ENCODE assay signal across 22 cellular contexts in the genomic region with DNA sequence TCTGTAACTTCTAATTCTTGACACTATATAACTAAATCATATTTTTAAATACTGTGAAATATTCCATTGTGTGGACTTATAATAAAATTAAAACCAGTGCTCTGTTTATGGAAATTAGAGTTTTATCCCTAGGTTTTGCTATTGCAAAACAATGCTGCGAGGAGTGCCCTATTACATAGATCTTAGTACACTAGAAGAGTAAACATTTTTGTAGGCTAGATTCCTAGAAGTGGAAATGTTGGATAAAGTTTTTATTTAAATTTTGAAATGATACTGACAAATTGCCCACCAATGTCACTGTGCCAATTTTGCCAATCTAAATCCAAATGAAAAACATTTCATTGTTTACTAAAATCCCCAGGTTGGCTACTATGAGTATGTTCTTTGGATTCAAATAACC.
DNase-seq lines count a peak whose midpoint lies in the region; ATAC-seq, FAIRE-seq and TF ChIP-seq lines count a peak whose summit lies in the region.
"Had no signal": no experiment of that assay in that cellular context is flagged by ENCODE, and none has a peak within 500 bp of the region (broad histone marks: within the 10 kb centered on the region; RNA-seq: fewer than 3 reads in every experiment).

No MANE protein-coding gene starts in this region.

- H3K27me3 ChIP-seq in astrocyte (ENCODE audit: insufficient read depth, low read length) (no peaks in the 10 kb centered on the region), pancreas (peaks cover 0 to 5% (median 0%) of the 10 kb centered on the region in 4 donors), H9 (ENCODE audit: insufficient read depth, low read length) (no peaks in the 10 kb centered on the region)
- H3K27me3 ChIP-seq: BE2C, BLaER1 had no signal

- H3K27ac ChIP-seq in astrocyte (ENCODE audit: low read depth, low read length) (no peak overlapping the region), pancreas (no peak overlapping the region), H9 (ENCODE audit: insufficient read length, low read depth, low read length) (no peak overlapping the region)
- H3K27ac ChIP-seq: BLaER1 had no signal

- no peak overlapping the region for H2AK5ac ChIP-seq in H9 (ENCODE audit: insufficient read length, low read length)

- peaks cover 2% of the 10 kb centered on the region for H3K4me1 Mint-ChIP-seq in astrocyte (ENCODE audit: low read depth, unreplicated experiment)
- H3K4me1 Mint-ChIP-seq in H9: no peaks in the 10 kb centered on the region
- H3K4me1 Mint-ChIP-seq: CD14-positive monocyte; CD4-positive, alpha-beta memory T cell; CD4-positive, CD25-positive, alpha-beta regulatory T cell; CD8-positive, alpha-beta memory T cell had no signal

- peak; percentile 80 for FAIRE-seq in astrocyte (lab: Jason Lieb, UNC)
- peak; percentile 45 for FAIRE-seq in colon (lab: Jason Lieb, UNC)
- FAIRE-seq in pancreas (lab: Jason Lieb, UNC): peak; percentile 43
- FAIRE-seq: D721Med, GM12891, GM19239 had no signal

- H3K23me2 ChIP-seq in H9 (ENCODE audit: insufficient read length, low read depth, low read length, poor library complexity, severe bottlenecking): no peaks in the 10 kb centered on the region

- TF ChIP-seq CTCF in astrocyte (IDR thresholded peaks at IDR 0.05; ENCODE audit: insufficient read depth, low read depth, low read length) (no peak), pancreas (IDR thresholded peaks at IDR 0.05) (no peak), H9 (conservative IDR thresholded peaks at IDR 0.05) (no peak)

- H3K4me3 Mint-ChIP-seq in astrocyte (ENCODE audit: unreplicated experiment) (no peak overlapping the region), H9 (no peak overlapping the region)
- H3K4me3 Mint-ChIP-seq: CD14-positive monocyte; CD4-positive, alpha-beta memory T cell; CD4-positive, CD25-positive, alpha-beta regulatory T cell; CD8-positive, alpha-beta memory T cell had no signal

- no peak overlapping the region for H2BK12ac ChIP-seq in H9 (ENCODE audit: insufficient read length, low read depth, low read length)

- no peak overlapping the region for H3T11ph ChIP-seq in H9 (ENCODE audit: low read length)

- no peak overlapping the region for H2BK20ac ChIP-seq in H9 (ENCODE audit: low read depth, low read length, poor library complexity, severe bottlenecking)

- H3K4me2 ChIP-seq in astrocyte (ENCODE audit: low read length): no peak overlapping the region
- H3K4me2 ChIP-seq in H9 (ENCODE audit: insufficient read depth, insufficient read length, low read length): no peak overlapping the region
- H3K4me2 ChIP-seq: BLaER1 had no signal

- no peak overlapping the region for H4K8ac ChIP-seq in H9 (replicated peaks; ENCODE audit: insufficient read length, low read depth, low read length)

- H4K20me1 ChIP-seq in astrocyte (ENCODE audit: insufficient read depth, low read length) (no peaks in the 10 kb centered on the region), H9 (ENCODE audit: control insufficient read depth, insufficient read depth, insufficient read length) (no peaks in the 10 kb centered on the region)
- H4K20me1 ChIP-seq: BLaER1 had no signal

- H3K18ac ChIP-seq in H9 (ENCODE audit: insufficient read length, low read depth, low read length): no peak overlapping the region

- WGBS in pancreas, 2 donors: 65 to 82% methylated on average over 1 of the region's 1 CpG
- no CpG with 5 or more reads among the region's 1 CpG for WGBS in H9 (ENCODE audit: extremely low coverage, insufficient read length, low lambda C conversion rate)

- DNase-seq in astrocyte (ENCODE audit: low read depth) (no peak), left lobe of liver (ENCODE audit: low spot score) (no peak), pancreas (no peak), H9 (no peak), activated T-cell treated with anti-CD3 and anti-CD28 coated beads for 4 hours (no peak)
- DNase-seq in activated CD4-positive, CD25-positive, alpha-beta regulatory T cell treated with anti-CD3 and anti-CD28 coated beads, Interleukin-2, amount 50 U/mL, for 72 hours: no peak
- DNase-seq: 8988T; ACHN; BE2C; C1 segment of cervical spinal cord; CD4-positive, alpha-beta memory T cell; CD4-positive, CD25-positive, alpha-beta regulatory T cell; CD8-positive, alpha-beta memory T cell; COR-L47; DMS79 treated with DMSO at 0.1 percent for 48 hours; GF-D8 had no signal

- no peak overlapping the region for H2BK5ac ChIP-seq in H9 (ENCODE audit: insufficient read length, low read length)

- H3K56ac ChIP-seq in H9 (ENCODE audit: insufficient read length, low read depth, low read length): no peak overlapping the region

- no peak overlapping the region for H3K4ac ChIP-seq in H9 (ENCODE audit: low read depth, low read length)

- no peak overlapping the region for H4K91ac ChIP-seq in H9 (ENCODE audit: insufficient read length, low read depth, low read length)

- H3K9ac ChIP-seq in astrocyte (ENCODE audit: low read length): no peak overlapping the region
- no peak overlapping the region for H3K9ac ChIP-seq in H9 (ENCODE audit: extremely low read depth, insufficient read length, low read length)
- H3K9ac ChIP-seq: BLaER1 had no signal

- H3K79me2 ChIP-seq in astrocyte (ENCODE audit: insufficient read depth, low read length) (no peaks in the 10 kb centered on the region), H9 (ENCODE audit: insufficient read depth, low read length) (no peaks in the 10 kb centered on the region)

- H3K4me3 ChIP-seq in astrocyte (ENCODE audit: insufficient read depth, low read depth, low read length) (no peak overlapping the region), pancreas (no peak overlapping the region)
- H3K4me3 ChIP-seq: BLaER1 had no signal

- H3K36me3 ChIP-seq in astrocyte (ENCODE audit: insufficient read depth, low read length): no peaks in the 10 kb centered on the region
- no peaks in the 10 kb centered on the region for H3K36me3 ChIP-seq in pancreas
- H3K36me3 ChIP-seq: BE2C, BLaER1 had no signal

- H2BK120ac ChIP-seq in H9 (ENCODE audit: low read depth, low read length, poor library complexity, severe bottlenecking): no peak overlapping the region

- no peaks in the 10 kb centered on the region for H3K27me3 Mint-ChIP-seq in astrocyte (ENCODE audit: low read depth, unreplicated experiment)
- no peaks in the 10 kb centered on the region for H3K27me3 Mint-ChIP-seq in H9 (ENCODE audit: low read depth)
- H3K27me3 Mint-ChIP-seq: CD4-positive, alpha-beta memory T cell; CD4-positive, CD25-positive, alpha-beta regulatory T cell had no signal

- no peaks in the 10 kb centered on the region for H3K36me3 Mint-ChIP-seq in astrocyte (ENCODE audit: low read depth, unreplicated experiment)
- no peaks in the 10 kb centered on the region for H3K36me3 Mint-ChIP-seq in H9 (ENCODE audit: insufficient read depth in 1 of 3, low read depth in 3 of 3)
- H3K36me3 Mint-ChIP-seq: CD14-positive monocyte; CD4-positive, alpha-beta memory T cell; CD4-positive, CD25-positive, alpha-beta regulatory T cell; CD8-positive, alpha-beta memory T cell had no signal

- no peaks in the 10 kb centered on the region for H3K79me1 ChIP-seq in H9 (ENCODE audit: insufficient read depth, low read depth, low read length, poor library complexity, severe bottlenecking)

- no peak overlapping the region for H2BK15ac ChIP-seq in H9 (ENCODE audit: low read depth, low read length)

- no peak overlapping the region for H4K5ac ChIP-seq in H9 (ENCODE audit: insufficient read length, low read depth, low read length)

- no peaks in the 10 kb centered on the region for H3K9me3 ChIP-seq in astrocyte (ENCODE audit: insufficient read depth, low read depth, low read length)
- H3K9me3 ChIP-seq in pancreas: no peaks in the 10 kb centered on the region
- no peaks in the 10 kb centered on the region for H3K9me3 ChIP-seq in H9 (ENCODE audit: control insufficient read depth, low read depth, low read length)
- H3K9me3 ChIP-seq: BE2C, BLaER1 had no signal

- ATAC-seq in left lobe of liver (peak; percentile 42), pancreas (no peak)

- no peak overlapping the region for H3K23ac ChIP-seq in H9 (ENCODE audit: insufficient read length, low read depth, low read length)

- no peaks in the 10 kb centered on the region for H3K4me1 ChIP-seq in astrocyte (ENCODE audit: insufficient read depth, low read length)
- no peaks in the 10 kb centered on the region for H3K4me1 ChIP-seq in pancreas
- no peaks in the 10 kb centered on the region for H3K4me1 ChIP-seq in H9 (ENCODE audit: insufficient read depth, low read length)
- H3K4me1 ChIP-seq: BE2C, BLaER1 had no signal

- H3K27ac Mint-ChIP-seq in astrocyte (ENCODE audit: unreplicated experiment): no peak overlapping the region
- no peak overlapping the region for H3K27ac Mint-ChIP-seq in H9
- H3K27ac Mint-ChIP-seq: CD14-positive monocyte; CD4-positive, alpha-beta memory T cell; CD4-positive, CD25-positive, alpha-beta regulatory T cell; CD8-positive, alpha-beta memory T cell had no signal

- H2AFZ ChIP-seq in astrocyte (ENCODE audit: low read depth, low read length) (no peak overlapping the region), H9 (ENCODE audit: low read length) (no peak overlapping the region)

- no peak overlapping the region for H3K14ac ChIP-seq in H9 (ENCODE audit: insufficient read depth, low read length)

- H3K9me3 Mint-ChIP-seq in astrocyte (ENCODE audit: unreplicated experiment) (no peaks in the 10 kb centered on the region), H9 (peaks cover 0 to 49% of the 10 kb centered on the region in 2 experiments; a peak in 2 of 5 replicates)
- H3K9me3 Mint-ChIP-seq: CD4-positive, alpha-beta memory T cell; CD4-positive, CD25-positive, alpha-beta regulatory T cell; CD8-positive, alpha-beta memory T cell had no signal

- intact Hi-C loops in pancreas (cut with DNase I): no loop called here
